In genomic region chr16:66427451-66427860, GRCh38 we compare ENCODE assay signal across 12 cellular contexts. TPM values are rescaled to one million over a fixed set of nuclear protein-coding genes. Genes with fewer than 3 reads are reported as not detected.
DNase-seq lines count a peak whose midpoint lies in the region; ATAC-seq and TF ChIP-seq lines count a peak whose summit lies in the region.
"Had no signal": no experiment of that assay in that cellular context is flagged by ENCODE, and none has a peak within 500 bp of the region (broad histone marks: within the 10 kb centered on the region; RNA-seq: fewer than 3 reads in every experiment).

No MANE protein-coding gene starts in this region.

- intact Hi-C loops in body of pancreas (cut with DNase I) = no loop called here
- intact Hi-C loops in sigmoid colon (cut with DNase I) = no loop called here

- DNase-seq in GM13977 (ENCODE audit: low spot score) (peak; percentile 52), body of pancreas (no peak), sigmoid colon (no peak), NCI-H1417 (lab: John Stamatoyannopoulos, UW) (no peak), NOMO-1 (lab: John Stamatoyannopoulos, UW; ENCODE audit: unreplicated experiment in 2 of 2) (no peak)
- no peak for DNase-seq in activated CD4-positive, CD25-positive, alpha-beta regulatory T cell (lab: John Stamatoyannopoulos, UW)
- DNase-seq: HCEC 1CT; MV-4-11; stimulated activated naive B cell treated with anti-CD40 and anti-IgM and Interleukin-4, amounts not matched to agents 10 μg/mL and 1 μg/mL and 100 μg/mL, for 72 hours had no signal

- in situ Hi-C loops in GM13977 (cut with MboI; ENCODE audit: low pct_unique_long_range_greater_than_20kb, low sequenced_read_pairs, unreplicated experiment) = no loop called here

- no peak overlapping the region for H3K9ac ChIP-seq in iPS-15b (ENCODE audit: low read depth, low read length)

- H3K9me3 ChIP-seq in body of pancreas (no peaks in the 10 kb centered on the region), iPS-15b (ENCODE audit: control insufficient read depth, insufficient read depth, low read length) (no peaks in the 10 kb centered on the region), sigmoid colon (no peaks in the 10 kb centered on the region)

- TF ChIP-seq EP300 in sigmoid colon (IDR thresholded peaks at IDR 0.05) = no peak

- no peaks in the 10 kb centered on the region for H3K36me3 ChIP-seq in body of pancreas (replicated peaks in 1 of 2; ENCODE audit: insufficient read depth in 1 of 2, low read depth in 2 of 2)
- H3K36me3 ChIP-seq in iPS-15b (ENCODE audit: control insufficient read depth, insufficient read depth, low read length) = no peaks in the 10 kb centered on the region
- H3K36me3 ChIP-seq in sigmoid colon = no peaks in the 10 kb centered on the region

- TF ChIP-seq CTCF in GM13977 (IDR thresholded peaks at IDR 0.05; ENCODE audit: extremely low read depth, insufficient read depth, missing control alignments) (no peak), body of pancreas (IDR thresholded peaks at IDR 0.05) (no peak), sigmoid colon (IDR thresholded peaks at IDR 0.05) (no peak)

- TF ChIP-seq POLR2A in body of pancreas (IDR thresholded peaks at IDR 0.05) = no peak
- TF ChIP-seq POLR2A in sigmoid colon (IDR thresholded peaks at IDR 0.05) = no peak

- H3K4me3 ChIP-seq in body of pancreas (no peak overlapping the region), iPS-15b (ENCODE audit: low read depth, low read length) (peak overlapping the region; percentile 63), sigmoid colon (peak overlapping the region in 3 of 4 donors; percentile 38 to 57 (median 52))

- no peak overlapping the region for H3K27ac ChIP-seq in body of pancreas
- no peak overlapping the region for H3K27ac ChIP-seq in sigmoid colon

- ATAC-seq in body of pancreas (peak; percentile 20), GM21390 (IDR thresholded peaks at IDR 0.05; ENCODE audit: unreplicated experiment) (no peak)

- H3K27me3 ChIP-seq in body of pancreas = peaks cover 0 to 19% of the 10 kb centered on the region in 2 donors
- H3K27me3 ChIP-seq in iPS-15b (ENCODE audit: control insufficient read depth, insufficient read depth, low read length) = peaks cover 88% of the 10 kb centered on the region
- H3K27me3 ChIP-seq in sigmoid colon = peaks cover 26 to 70% (median 47%) of the 10 kb centered on the region in 3 donors

- 0% methylated on average over 17 of the region's 52 CpGs; no CpG with 5 or more reads in 1 of the 2 donors for WGBS in body of pancreas, 2 donors
- 1 to 2% methylated on average over 52 of the region's 52 CpGs for WGBS in sigmoid colon, 2 donors

- H3K4me1 ChIP-seq in body of pancreas = peaks cover 16% of the 10 kb centered on the region
- H3K4me1 ChIP-seq in iPS-15b (ENCODE audit: control insufficient read depth, insufficient read depth, low read length) = peaks cover 9% of the 10 kb centered on the region
- H3K4me1 ChIP-seq in sigmoid colon = peaks cover 0 to 21% (median 17%) of the 10 kb centered on the region in 4 donors

RNA-seq across cellular contexts. Expression of gene BEAN1, which starts 0.4 kb away (rescaled TPM):
- total RNA-seq in body of pancreas (not detected), sigmoid colon (under 1 TPM in 1 of 4 donors, not detected in 3; 0.41 TPM)
- under 1 TPM in 1 of 3 donors, not detected in 2; 0.35 TPM for polyA plus RNA-seq in sigmoid colon
- total RNA-seq: T-helper 1 cell treated with Interleukin-12 subunit alpha and Interleukin-12 subunit beta and Interleukin-4 antibody, amounts not matched to agents 30 ng/mL and 1 ng/mL, for 36 hours had no signal

Comparison
In these comparisons a context has a peak if more than half of its experiments do, and no peak if none do; other contexts are left out.
1. H3K4me3 ChIP-seq: peak in iPS-15b (single experiment) and sigmoid colon (3 of 4); none in body of pancreas (0 of 2).